13 cellular contexts compared by ENCODE assay signal in genomic region chr15:68781209-68781608, GRCh38. TPM values are rescaled to one million over a fixed set of nuclear protein-coding genes. Genes with fewer than 3 reads are reported as not detected.
DNase-seq lines count a peak whose midpoint lies in the region; ATAC-seq and TF ChIP-seq lines count a peak whose summit lies in the region.
"Had no signal": no experiment of that assay in that cellular context is flagged by ENCODE, and none has a peak within 500 bp of the region (broad histone marks: within the 10 kb centered on the region; RNA-seq: fewer than 3 reads in every experiment).

No MANE protein-coding gene starts in this region.

- peak overlapping the region; percentile 67 for H3K27ac ChIP-seq in right cardiac atrium (ENCODE audit: low read length)
- H3K27ac ChIP-seq in right lobe of liver: peak overlapping the region; percentile 17 to 55 (median 38)

- TF ChIP-seq POLR2A in right lobe of liver (IDR thresholded peaks at IDR 0.05): no peak

- ATAC-seq in right cardiac atrium (no peak), Right ventricle myocardium inferior (no peak), right lobe of liver (peak in 2 of 4 donors; percentile 6 to 44)

- H3K27me3 ChIP-seq in right cardiac atrium (ENCODE audit: control insufficient read depth, insufficient read depth): no peaks in the 10 kb centered on the region
- no peaks in the 10 kb centered on the region for H3K27me3 ChIP-seq in right lobe of liver
- no peaks in the 10 kb centered on the region for H3K27me3 ChIP-seq in BE2C
- H3K27me3 ChIP-seq: esophagus muscularis mucosa, thyroid gland had no signal

- H3K4me1 ChIP-seq in right cardiac atrium (ENCODE audit: control insufficient read depth, insufficient read depth, low read length) (peaks cover 9% of the 10 kb centered on the region), right lobe of liver (no peaks in the 10 kb centered on the region), BE2C (peaks cover 2% of the 10 kb centered on the region)

- H3K4me1 Mint-ChIP-seq in activated T-helper 1 cell treated with anti-CD3 and anti-CD28 coated beads, Interleukin-12 subunit alpha, Interleukin-12 subunit beta, Interleukin-2, Interleukin-4 antibody, amounts not matched to agents 30 ng/mL and 10 ng/mL and 1 ng/mL, durations not matched to agents 14 hours and 24 hours and 36 hours (ENCODE audit: low read depth): peaks cover 55% of the 10 kb centered on the region

- H3K27ac Mint-ChIP-seq in activated T-helper 1 cell treated with anti-CD3 and anti-CD28 coated beads, Interleukin-12 subunit alpha, Interleukin-12 subunit beta, Interleukin-2, Interleukin-4 antibody, amounts not matched to agents 30 ng/mL and 10 ng/mL and 1 ng/mL, durations not matched to agents 14 hours and 24 hours and 36 hours: peak overlapping the region; percentile 87

- TF ChIP-seq CTCF in right lobe of liver (IDR thresholded peaks at IDR 0.05) (no peak), BE2C (IDR thresholded peaks at IDR 0.05; ENCODE audit: low read depth, low read length) (no peak)

- intact Hi-C loops in right cardiac atrium (cut with DNase I) (loop anchor here in 2 of 4 donors (5.0 to 10.0 kb wide), 2 partner anchors 36 to 94 kb away; no protein-coding TSS in a partner anchor), Right ventricle myocardium inferior (cut with DNase I) (loop anchor here (5.0 kb wide), 1 partner anchor 36 kb away; no protein-coding TSS in a partner anchor), right lobe of liver (cut with DNase I) (no loop called here)
- intact Hi-C loops in activated T-helper 1 cell treated with anti-CD3 and anti-CD28 coated beads, Interleukin-12 subunit alpha, Interleukin-12 subunit beta, Interleukin-2, Interleukin-4 antibody, amounts not matched to agents 30 ng/mL and 10 ng/mL and 1 ng/mL, durations not matched to agents 14 hours and 24 hours and 36 hours (cut with micrococcal nuclease): loop anchor here (5.0 kb wide), 1 partner anchor 49 kb away; no protein-coding TSS in a partner anchor

- H3K36me3 ChIP-seq in right lobe of liver: peaks cover 0 to 65% (median 5%) of the 10 kb centered on the region in 4 donors
- peaks cover 74% of the 10 kb centered on the region for H3K36me3 ChIP-seq in BE2C

- no peaks in the 10 kb centered on the region for H3K9me3 Mint-ChIP-seq in activated T-helper 1 cell treated with anti-CD3 and anti-CD28 coated beads, Interleukin-12 subunit alpha, Interleukin-12 subunit beta, Interleukin-2, Interleukin-4 antibody, amounts not matched to agents 30 ng/mL and 10 ng/mL and 1 ng/mL, durations not matched to agents 14 hours and 24 hours and 36 hours
- H3K9me3 Mint-ChIP-seq: activated T-cell treated with anti-CD3 and anti-CD28 coated beads, Interleukin-2, amount 50 U/mL, for 72 hours had no signal

- H3K4me3 Mint-ChIP-seq in activated T-helper 1 cell treated with anti-CD3 and anti-CD28 coated beads, Interleukin-12 subunit alpha, Interleukin-12 subunit beta, Interleukin-2, Interleukin-4 antibody, amounts not matched to agents 30 ng/mL and 10 ng/mL and 1 ng/mL, durations not matched to agents 14 hours and 24 hours and 36 hours: no peak overlapping the region

- H3K27me3 Mint-ChIP-seq in activated T-helper 1 cell treated with anti-CD3 and anti-CD28 coated beads, Interleukin-12 subunit alpha, Interleukin-12 subunit beta, Interleukin-2, Interleukin-4 antibody, amounts not matched to agents 30 ng/mL and 10 ng/mL and 1 ng/mL, durations not matched to agents 14 hours and 24 hours and 36 hours (ENCODE audit: insufficient read depth): no peaks in the 10 kb centered on the region

- H3K9me3 ChIP-seq in right cardiac atrium (ENCODE audit: control insufficient read depth, low read length) (no peaks in the 10 kb centered on the region), right lobe of liver (no peaks in the 10 kb centered on the region), BE2C (no peaks in the 10 kb centered on the region)
- H3K9me3 ChIP-seq: esophagus muscularis mucosa, thyroid gland had no signal

- no peak for DNase-seq in right cardiac atrium
- DNase-seq in Right ventricle myocardium inferior (ENCODE audit: missing footprints): no peak
- DNase-seq in activated T-helper 1 cell treated with anti-CD3 and anti-CD28 coated beads, Interleukin-12 subunit alpha, Interleukin-12 subunit beta, Interleukin-2, Interleukin-4 antibody, amounts not matched to agents 30 ng/mL and 10 ng/mL and 1 ng/mL, durations not matched to agents 14 hours and 24 hours and 36 hours (ENCODE audit: low spot score): no peak
- no peak for DNase-seq in right lobe of liver
- no peak for DNase-seq in activated effector memory CD4-positive, alpha-beta T cell treated with Interleukin-2 at 50 U/mL for 16 hours
- DNase-seq in NCI-H187 treated with DMSO at 0.1 percent for 48 hours (lab: John Stamatoyannopoulos, UW): no peak
- DNase-seq in BE2C: no peak
- DNase-seq: NCI-H1092, NCI-H2081 treated with DMSO at 0.1 percent for 48 hours, NCI-H510A had no signal

- peaks cover 62% of the 10 kb centered on the region for H3K36me3 Mint-ChIP-seq in activated T-helper 1 cell treated with anti-CD3 and anti-CD28 coated beads, Interleukin-12 subunit alpha, Interleukin-12 subunit beta, Interleukin-2, Interleukin-4 antibody, amounts not matched to agents 30 ng/mL and 10 ng/mL and 1 ng/mL, durations not matched to agents 14 hours and 24 hours and 36 hours (ENCODE audit: low read depth)

- H3K4me3 ChIP-seq in right cardiac atrium (ENCODE audit: low read length): no peak overlapping the region
- no peak overlapping the region for H3K4me3 ChIP-seq in right lobe of liver
- no peak overlapping the region for H3K4me3 ChIP-seq in BE2C (ENCODE audit: low read depth, low read length)
- H3K4me3 ChIP-seq: esophagus muscularis mucosa, thyroid gland had no signal

RNA-seq across cellular contexts. Expression of gene ANP32A, which starts 39.5 kb away (rescaled TPM):
- total RNA-seq in right cardiac atrium (100 to 1,000 TPM; 104 to 145 (median 122) TPM), Right ventricle myocardium inferior (134 TPM), right lobe of liver (10 to 100 TPM; 39.9 to 66.6 (median 49.0) TPM)
- polyA plus RNA-seq in right cardiac atrium: 103 TPM
- total RNA-seq in activated T-helper 1 cell treated with anti-CD3 and anti-CD28 coated beads, Interleukin-12 subunit alpha, Interleukin-12 subunit beta, Interleukin-2, Interleukin-4 antibody, amounts not matched to agents 30 ng/mL and 10 ng/mL and 1 ng/mL, durations not matched to agents 14 hours and 24 hours and 36 hours: 275 TPM in 2 replicates
- 347 TPM for polyA plus RNA-seq in BE2C (2012; ENCODE audit: insufficient read depth, insufficient read length, low read depth)

Comparison
In these comparisons a context has a peak if more than half of its experiments do, and no peak if none do; other contexts are left out.
1. intact Hi-C loops: an anchor here in Right ventricle myocardium inferior (5.0 kb wide) and activated T-helper 1 cell treated with anti-CD3 and anti-CD28 coated beads, Interleukin-12 subunit alpha, Interleukin-12 subunit beta, Interleukin-2, Interleukin-4 antibody, amounts not matched to agents 30 ng/mL and 10 ng/mL and 1 ng/mL, durations not matched to agents 14 hours and 24 hours and 36 hours (5.0 kb wide); none called in right lobe of liver.